ENCODE assay signal across 14 cellular contexts in genomic region chr1:39128126-39128525, GRCh38.
DNase-seq lines count a peak whose midpoint lies in the region; ATAC-seq and TF ChIP-seq lines count a peak whose summit lies in the region.
"Had no signal": no experiment of that assay in that cellular context is flagged by ENCODE, and none has a peak within 500 bp of the region (broad histone marks: within the 10 kb centered on the region; RNA-seq: fewer than 3 reads in every experiment).

No MANE protein-coding gene starts in this region.

- DNase-seq in left ventricle myocardium inferior, result no peak
- no peak for DNase-seq in Right ventricle myocardium inferior (ENCODE audit: missing footprints)
- no peak for DNase-seq in foreskin keratinocyte
- DNase-seq in sigmoid colon, result no peak
- DNase-seq in NCI-H1105 treated with DMSO at 0.1 percent for 48 hours (lab: John Stamatoyannopoulos, UW), result no peak
- DNase-seq in D341Med (ENCODE audit: low spot score), result no peak
- DNase-seq in OCI-M2 (lab: John Stamatoyannopoulos, UW; ENCODE audit: unreplicated experiment), result no peak
- DNase-seq in stimulated activated CD4-positive, alpha-beta T cell treated with anti-CD3 and anti-CD28 coated beads, Interleukin-1b, Interleukin-23, amount 100 ng/mL, for 48 hours, result no peak
- DNase-seq: activated gamma-delta T cell; GF-D8; NCI-H526; stimulated activated CD4-positive, alpha-beta T cell treated with anti-CD3 and anti-CD28 coated beads, Interleukin-2, amount 100 ng/mL, for 24 hours had no signal

- WGBS in sigmoid colon, 2 donors, result 69 to 72% methylated on average over 4 of the region's 4 CpGs

- H3K9me3 ChIP-seq in left ventricle myocardium inferior (replicated peaks) (no peaks in the 10 kb centered on the region), sigmoid colon (no peaks in the 10 kb centered on the region)
- H3K9me3 ChIP-seq: BLaER1 treated with 17β-estradiol and CSF1 and Interleukin-3, amounts not matched to agents 10 nM and 100 nM had no signal

- H3K4me3 ChIP-seq in left ventricle myocardium inferior (no peak overlapping the region), sigmoid colon (no peak overlapping the region)
- H3K4me3 ChIP-seq: BLaER1 treated with 17β-estradiol and CSF1 and Interleukin-3, amounts not matched to agents 10 nM and 100 nM; GM23248 had no signal

- no peak for TF ChIP-seq CTCF in left ventricle myocardium inferior (IDR thresholded peaks at IDR 0.05; ENCODE audit: borderline replicate concordance)
- no peak for TF ChIP-seq CTCF in foreskin keratinocyte (conservative IDR thresholded peaks at IDR 0.05)
- no peak for TF ChIP-seq CTCF in sigmoid colon (IDR thresholded peaks at IDR 0.05)

- no peak for ATAC-seq in Right ventricle myocardium inferior
- no peak for ATAC-seq in foreskin keratinocyte

- intact Hi-C loops in left ventricle myocardium inferior (cut with micrococcal nuclease) (no loop called here), Right ventricle myocardium inferior (cut with DNase I) (no loop called here), sigmoid colon (cut with DNase I) (no loop called here)

- no peak for TF ChIP-seq EP300 in sigmoid colon (IDR thresholded peaks at IDR 0.05)

- H3K36me3 ChIP-seq in left ventricle myocardium inferior (peaks cover 12% of the 10 kb centered on the region), sigmoid colon (peaks cover 0 to 20% (median 0%) of the 10 kb centered on the region in 4 donors)

- no peaks in the 10 kb centered on the region for H3K27me3 ChIP-seq in left ventricle myocardium inferior (ENCODE audit: low read depth)
- H3K27me3 ChIP-seq in foreskin keratinocyte, result no peaks in the 10 kb centered on the region
- no peaks in the 10 kb centered on the region for H3K27me3 ChIP-seq in sigmoid colon
- H3K27me3 ChIP-seq: BLaER1 treated with 17β-estradiol and CSF1 and Interleukin-3, amounts not matched to agents 10 nM and 100 nM had no signal

- TF ChIP-seq POLR2A in sigmoid colon (IDR thresholded peaks at IDR 0.05), result no peak

- H3K4me1 ChIP-seq in left ventricle myocardium inferior (peaks cover 71% of the 10 kb centered on the region), foreskin keratinocyte (peaks cover 63% of the 10 kb centered on the region), sigmoid colon (peaks cover 0 to 57% (median 54%) of the 10 kb centered on the region in 4 donors)

- H3K27ac ChIP-seq in left ventricle myocardium inferior (replicated peaks) (peak overlapping the region; percentile 87), foreskin keratinocyte (peak overlapping the region; percentile 96), sigmoid colon (peak overlapping the region; percentile 20 to 80 (median 61))
- H3K27ac ChIP-seq: BLaER1 treated with 17β-estradiol and CSF1 and Interleukin-3, amounts not matched to agents 10 nM and 100 nM; GM23248 had no signal
